Comparison of ENCODE assay signal across 8 cellular contexts in the genomic region with DNA sequence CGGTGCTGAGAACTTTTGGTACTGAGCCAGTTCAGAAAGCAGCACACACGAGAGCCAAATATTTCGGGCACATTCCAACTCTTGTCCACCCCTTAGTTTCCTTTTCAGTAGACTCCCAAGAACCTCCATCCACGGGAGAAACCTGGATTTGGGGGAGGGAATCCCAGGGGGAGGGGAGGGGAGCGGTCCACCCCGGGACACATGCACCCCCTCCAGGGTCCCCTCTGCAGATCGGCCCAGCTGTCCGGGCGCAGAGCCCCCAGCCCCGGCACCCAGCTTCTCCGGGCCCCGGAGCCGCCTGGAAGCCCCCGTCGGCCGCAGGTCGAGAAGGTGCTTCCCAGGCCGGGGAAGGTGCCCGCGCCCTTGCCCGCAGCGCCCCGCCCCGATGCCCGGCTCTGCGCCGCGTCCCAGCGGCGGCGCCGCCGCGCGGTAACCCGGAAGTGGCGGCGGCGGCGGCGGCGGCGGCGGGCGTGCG. TPM values are rescaled to one million over a fixed set of nuclear protein-coding genes. Genes with fewer than 3 reads are reported as not detected.
DNase-seq lines count a peak whose midpoint lies in the region; ATAC-seq and TF ChIP-seq lines count a peak whose summit lies in the region.

No MANE protein-coding gene starts in this region.

- POLR2A ChIA-PET in Panc1 (lab: Charles Lee) = interaction anchor here (0.6 kb wide), 1 partner anchor 550 kb away, joined by 3 read pairs; no protein-coding TSS in a partner anchor

- no peaks in the 10 kb centered on the region for H3K27me3 ChIP-seq in Panc1 (ENCODE audit: control insufficient read depth, insufficient read depth, low read length)
- peaks cover 32% of the 10 kb centered on the region for H3K27me3 ChIP-seq in iPS-18a (ENCODE audit: control insufficient read depth, insufficient read depth, low read length)

- H3K36me3 ChIP-seq in Panc1 (ENCODE audit: control insufficient read depth, insufficient read depth, low read length) (no peaks in the 10 kb centered on the region; the same call in 1 of the 2 replicates), iPS-18a (ENCODE audit: control insufficient read depth, low read depth, low read length) (no peaks in the 10 kb centered on the region)

- no TSS peak for BruUV-seq in Panc1 (replicated peaks; lab: Mats Ljungman, UMichigan)

- in situ Hi-C loops in GM13976 (cut with MboI; ENCODE audit: low sequenced_read_pairs, unreplicated experiment) = no loop called here
- in situ Hi-C loops in Panc1 (cut with HindIII; ENCODE audit: low pct_unique_long_range_greater_than_20kb, low sequenced_read_pairs) = no loop called here

- TF ChIP-seq CTCF in GM13976 (IDR thresholded peaks at IDR 0.05; ENCODE audit: borderline replicate concordance, control extremely low read depth, extremely low read depth, insufficient read depth, missing control alignments) (no peak), Panc1 (IDR thresholded peaks at IDR 0.05) (no peak)

- H3K9me3 ChIP-seq in Panc1 (ENCODE audit: control insufficient read depth, insufficient read depth, low read depth, low read length) = no peaks in the 10 kb centered on the region
- H3K9me3 ChIP-seq in iPS-18a (ENCODE audit: control insufficient read depth, low read depth, low read length) = no peaks in the 10 kb centered on the region

- H3K4me3 ChIP-seq in Panc1 (ENCODE audit: low read depth in 2 of 2, low read length in 2 of 2) = peak overlapping the region; percentile 69 to 84
- peak overlapping the region; percentile 69 for H3K4me3 ChIP-seq in iPS-18a (ENCODE audit: low read length)

- CTCF ChIA-PET in Panc1 (lab: Charles Lee) = interaction anchor here (1.1 to 2.7 kb wide), 2 partner anchors 35 to 127 kb away, joined by 3 to 13 read pairs; no protein-coding TSS in a partner anchor

- DNase-seq in GM13976 (ENCODE audit: low spot score) (peak; percentile 31), Panc1 (ENCODE audit: low read depth, low spot score) (no peak), amniotic epithelial cell (ENCODE audit: low read depth) (peak; percentile 14), NCI-H1092 treated with DMSO at 0.1 percent for 48 hours (lab: John Stamatoyannopoulos, UW) (no peak), NCI-H1092 (lab: John Stamatoyannopoulos, UW) (no peak)
- peak; percentile 38 for DNase-seq in stimulated activated CD4-positive, alpha-beta T cell treated with anti-CD3 and anti-CD28 coated beads, Interleukin-12 subunit alpha, Interleukin-12 subunit beta, amount 100 ng/mL, for 4 hours

- intact Hi-C loops in Panc1 (cut with micrococcal nuclease; ENCODE audit: unreplicated experiment) = no loop called here

- peak overlapping the region; percentile 58 for H3K9ac ChIP-seq in iPS-18a (ENCODE audit: low read length)

- peak overlapping the region; percentile 88 for H3K27ac ChIP-seq in Panc1 (ENCODE audit: low read length)
- no peak overlapping the region for H3K27ac ChIP-seq in iPS-18a (ENCODE audit: low read length)

- peaks cover 16% of the 10 kb centered on the region for H3K4me1 ChIP-seq in Panc1 (ENCODE audit: control insufficient read depth, insufficient read depth, low read length)
- H3K4me1 ChIP-seq in iPS-18a (ENCODE audit: control insufficient read depth, low read depth, low read length) = peaks cover 15% of the 10 kb centered on the region

- ATAC-seq in HG02588 (IDR thresholded peaks at IDR 0.05; ENCODE audit: unreplicated experiment) (peak; percentile 41), Panc1 (peak; percentile 81)

RNA-seq across cellular contexts. Expression of a gene that starts 0.4 kb away (rescaled TPM):
- 16.3 TPM for total RNA-seq in Panc1 (2021; ENCODE audit: unreplicated experiment)
- polyA plus RNA-seq in Panc1 (2012; ENCODE audit: insufficient read length) = 10.3 TPM

Comparison
In these comparisons a context has a peak if more than half of its experiments do, and no peak if none do; other contexts are left out.
1. DNase-seq: peak in GM13976 (single experiment), amniotic epithelial cell (single experiment) and stimulated activated CD4-positive, alpha-beta T cell treated with anti-CD3 and anti-CD28 coated beads, Interleukin-12 subunit alpha, Interleukin-12 subunit beta, amount 100 ng/mL, for 4 hours (single experiment); none in Panc1 (single experiment), NCI-H1092 treated with DMSO at 0.1 percent for 48 hours (single experiment) and NCI-H1092 (single experiment).